ENCODE assay signal across 1 cellular context in the genomic region with DNA sequence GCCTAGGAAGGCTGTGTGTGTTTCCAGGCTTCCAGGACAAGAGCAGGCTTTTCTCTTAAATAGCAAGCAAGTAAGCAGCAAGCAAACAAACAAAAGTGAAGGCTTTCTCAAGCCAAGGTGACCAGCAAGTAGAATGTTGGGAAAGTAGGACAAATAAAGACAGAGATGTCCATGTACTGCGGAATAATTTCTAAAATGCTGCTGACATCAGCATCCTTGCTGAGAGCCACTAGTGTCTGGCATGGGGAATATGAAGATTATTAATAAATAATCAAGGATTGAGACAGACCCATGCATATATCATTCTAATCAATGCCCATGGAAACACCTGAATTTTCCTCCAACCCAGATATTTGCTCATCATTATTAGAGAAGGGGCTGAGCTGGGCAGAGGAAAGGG.
TF ChIP-seq lines count a peak whose summit lies in the region.

No MANE protein-coding gene starts in this region.

TF ChIP-seq in GM23338, 12 proteins besides CTCF, POLR2A, EP300 and RAD21 (continued from another document):
- TF ChIP-seq, protein P1, sequence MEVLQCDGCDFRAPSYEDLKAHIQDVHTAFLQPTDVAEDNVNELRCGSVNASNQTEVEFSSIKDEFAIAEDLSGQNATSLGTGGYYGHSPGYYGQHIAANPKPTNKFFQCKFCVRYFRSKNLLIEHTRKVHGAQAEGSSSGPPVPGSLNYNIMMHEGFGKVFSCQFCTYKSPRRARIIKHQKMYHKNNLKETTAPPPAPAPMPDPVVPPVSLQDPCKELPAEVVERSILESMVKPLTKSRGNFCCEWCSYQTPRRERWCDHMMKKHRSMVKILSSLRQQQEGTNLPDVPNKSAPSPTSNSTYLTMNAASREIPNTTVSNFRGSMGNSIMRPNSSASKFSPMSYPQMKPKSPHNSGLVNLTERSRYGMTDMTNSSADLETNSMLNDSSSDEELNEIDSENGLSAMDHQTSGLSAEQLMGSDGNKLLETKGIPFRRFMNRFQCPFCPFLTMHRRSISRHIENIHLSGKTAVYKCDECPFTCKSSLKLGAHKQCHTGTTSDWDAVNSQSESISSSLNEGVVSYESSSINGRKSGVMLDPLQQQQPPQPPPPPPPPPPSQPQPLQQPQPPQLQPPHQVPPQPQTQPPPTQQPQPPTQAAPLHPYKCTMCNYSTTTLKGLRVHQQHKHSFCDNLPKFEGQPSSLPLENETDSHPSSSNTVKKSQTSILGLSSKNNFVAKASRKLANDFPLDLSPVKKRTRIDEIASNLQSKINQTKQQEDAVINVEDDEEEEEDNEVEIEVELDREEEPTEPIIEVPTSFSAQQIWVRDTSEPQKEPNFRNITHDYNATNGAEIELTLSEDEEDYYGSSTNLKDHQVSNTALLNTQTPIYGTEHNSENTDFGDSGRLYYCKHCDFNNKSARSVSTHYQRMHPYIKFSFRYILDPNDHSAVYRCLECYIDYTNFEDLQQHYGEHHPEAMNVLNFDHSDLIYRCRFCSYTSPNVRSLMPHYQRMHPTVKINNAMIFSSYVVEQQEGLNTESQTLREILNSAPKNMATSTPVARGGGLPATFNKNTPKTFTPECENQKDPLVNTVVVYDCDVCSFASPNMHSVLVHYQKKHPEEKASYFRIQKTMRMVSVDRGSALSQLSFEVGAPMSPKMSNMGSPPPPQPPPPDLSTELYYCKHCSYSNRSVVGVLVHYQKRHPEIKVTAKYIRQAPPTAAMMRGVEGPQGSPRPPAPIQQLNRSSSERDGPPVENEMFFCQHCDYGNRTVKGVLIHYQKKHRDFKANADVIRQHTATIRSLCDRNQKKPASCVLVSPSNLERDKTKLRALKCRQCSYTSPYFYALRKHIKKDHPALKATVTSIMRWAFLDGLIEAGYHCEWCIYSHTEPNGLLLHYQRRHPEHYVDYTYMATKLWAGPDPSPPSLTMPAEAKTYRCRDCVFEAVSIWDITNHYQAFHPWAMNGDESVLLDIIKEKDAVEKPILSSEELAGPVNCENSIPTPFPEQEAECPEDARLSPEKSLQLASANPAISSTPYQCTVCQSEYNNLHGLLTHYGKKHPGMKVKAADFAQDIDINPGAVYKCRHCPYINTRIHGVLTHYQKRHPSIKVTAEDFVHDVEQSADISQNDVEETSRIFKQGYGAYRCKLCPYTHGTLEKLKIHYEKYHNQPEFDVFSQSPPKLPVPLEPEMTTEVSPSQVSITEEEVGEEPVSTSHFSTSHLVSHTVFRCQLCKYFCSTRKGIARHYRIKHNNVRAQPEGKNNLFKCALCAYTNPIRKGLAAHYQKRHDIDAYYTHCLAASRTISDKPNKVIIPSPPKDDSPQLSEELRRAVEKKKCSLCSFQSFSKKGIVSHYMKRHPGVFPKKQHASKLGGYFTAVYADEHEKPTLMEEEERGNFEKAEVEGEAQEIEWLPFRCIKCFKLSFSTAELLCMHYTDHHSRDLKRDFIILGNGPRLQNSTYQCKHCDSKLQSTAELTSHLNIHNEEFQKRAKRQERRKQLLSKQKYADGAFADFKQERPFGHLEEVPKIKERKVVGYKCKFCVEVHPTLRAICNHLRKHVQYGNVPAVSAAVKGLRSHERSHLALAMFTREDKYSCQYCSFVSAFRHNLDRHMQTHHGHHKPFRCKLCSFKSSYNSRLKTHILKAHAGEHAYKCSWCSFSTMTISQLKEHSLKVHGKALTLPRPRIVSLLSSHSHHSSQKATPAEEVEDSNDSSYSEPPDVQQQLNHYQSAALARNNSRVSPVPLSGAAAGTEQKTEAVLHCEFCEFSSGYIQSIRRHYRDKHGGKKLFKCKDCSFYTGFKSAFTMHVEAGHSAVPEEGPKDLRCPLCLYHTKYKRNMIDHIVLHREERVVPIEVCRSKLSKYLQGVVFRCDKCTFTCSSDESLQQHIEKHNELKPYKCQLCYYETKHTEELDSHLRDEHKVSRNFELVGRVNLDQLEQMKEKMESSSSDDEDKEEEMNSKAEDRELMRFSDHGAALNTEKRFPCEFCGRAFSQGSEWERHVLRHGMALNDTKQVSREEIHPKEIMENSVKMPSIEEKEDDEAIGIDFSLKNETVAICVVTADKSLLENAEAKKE (CRISPR knock-in tag; IDR thresholded peaks at IDR 0.05), result no peak
- TF ChIP-seq STAT1 (IDR thresholded peaks at IDR 0.05; ENCODE audit: unreplicated experiment), result no peak
- no peak for TF ChIP-seq POLR2AphosphoS5 (IDR thresholded peaks at IDR 0.05; ENCODE audit: low read depth)
- TF ChIP-seq, protein P2, sequence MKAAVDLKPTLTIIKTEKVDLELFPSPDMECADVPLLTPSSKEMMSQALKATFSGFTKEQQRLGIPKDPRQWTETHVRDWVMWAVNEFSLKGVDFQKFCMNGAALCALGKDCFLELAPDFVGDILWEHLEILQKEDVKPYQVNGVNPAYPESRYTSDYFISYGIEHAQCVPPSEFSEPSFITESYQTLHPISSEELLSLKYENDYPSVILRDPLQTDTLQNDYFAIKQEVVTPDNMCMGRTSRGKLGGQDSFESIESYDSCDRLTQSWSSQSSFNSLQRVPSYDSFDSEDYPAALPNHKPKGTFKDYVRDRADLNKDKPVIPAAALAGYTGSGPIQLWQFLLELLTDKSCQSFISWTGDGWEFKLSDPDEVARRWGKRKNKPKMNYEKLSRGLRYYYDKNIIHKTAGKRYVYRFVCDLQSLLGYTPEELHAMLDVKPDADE (IDR thresholded peaks at IDR 0.05), result no peak
- no peak for TF ChIP-seq CREB1 (CRISPR knock-in tag; IDR thresholded peaks at IDR 0.05; ENCODE audit: low read depth)
- no peak for TF ChIP-seq ZNF331 (CRISPR knock-in tag; IDR thresholded peaks at IDR 0.05; ENCODE audit: low read depth)
- no peak for TF ChIP-seq REST (IDR thresholded peaks at IDR 0.05; ENCODE audit: unreplicated experiment)
- TF ChIP-seq EZH2 (IDR thresholded peaks at IDR 0.05; ENCODE audit: low read depth, unreplicated experiment), result no peak
- no peak for TF ChIP-seq JUNB (IDR thresholded peaks at IDR 0.05; ENCODE audit: unreplicated experiment)
- no peak for TF ChIP-seq EZH2phosphoT487 (IDR thresholded peaks at IDR 0.05; ENCODE audit: unreplicated experiment)
